In the genomic region with DNA sequence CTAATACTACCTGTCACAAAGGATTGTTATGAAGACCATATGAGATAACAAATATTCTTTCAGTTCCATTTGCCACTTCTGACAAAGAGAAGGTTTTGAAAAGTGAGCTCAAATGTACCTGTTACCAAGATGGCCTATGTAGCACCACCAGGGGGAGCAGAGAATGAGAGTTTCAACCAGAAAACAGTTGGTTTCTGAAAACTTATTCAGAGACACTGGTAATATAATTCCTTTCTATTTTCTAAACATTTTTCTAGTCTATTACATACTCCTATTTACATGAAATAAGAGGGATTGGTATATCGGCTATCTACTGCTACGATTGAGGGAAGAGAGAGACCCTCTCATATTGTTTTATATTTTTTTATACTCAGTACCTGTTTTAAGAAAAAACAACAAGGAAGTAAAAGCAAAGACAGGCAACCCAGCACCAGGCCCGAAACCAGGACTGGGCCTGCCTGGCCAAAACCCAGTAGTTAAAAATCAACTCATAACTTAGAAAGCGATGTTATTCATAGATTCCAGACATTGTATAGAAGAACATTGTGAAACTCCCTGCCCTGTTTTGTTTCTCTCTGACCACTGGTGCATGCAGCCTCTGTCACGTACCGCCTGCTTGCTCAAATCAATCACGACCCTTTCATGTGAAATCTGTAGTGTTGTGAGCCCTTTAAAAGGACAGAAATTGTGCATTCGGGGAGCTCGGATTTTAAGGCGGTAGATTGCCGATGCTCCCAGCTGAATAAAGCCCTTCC, we compare ENCODE assay signal across 8 cellular contexts. TPM values are rescaled to one million over a fixed set of nuclear protein-coding genes. Genes with fewer than 3 reads are reported as not detected.
DNase-seq lines count a peak whose midpoint lies in the region; ATAC-seq, FAIRE-seq and TF ChIP-seq lines count a peak whose summit lies in the region.

No MANE protein-coding gene starts in this region.

- dilution Hi-C loops in mammary epithelial cell (cut with HindIII; ENCODE audit: low sequenced_read_pairs), result no loop called here

- H3K27me3 ChIP-seq in BLaER1 treated with 17β-estradiol and CSF1 and Interleukin-3, amounts not matched to agents 10 nM and 100 nM, result no peaks in the 10 kb centered on the region
- H3K27me3 ChIP-seq in mammary epithelial cell (ENCODE audit: insufficient read depth, low read length), result no peaks in the 10 kb centered on the region
- H3K27me3 ChIP-seq in vagina, result no peaks in the 10 kb centered on the region

- no peaks in the 10 kb centered on the region for H3K9me3 ChIP-seq in BLaER1 treated with 17β-estradiol and CSF1 and Interleukin-3, amounts not matched to agents 10 nM and 100 nM (replicated peaks in 1 of 11)
- H3K9me3 ChIP-seq in mammary epithelial cell (replicated peaks; ENCODE audit: insufficient read depth, low read length) (no peaks in the 10 kb centered on the region), vagina (no peaks in the 10 kb centered on the region)

- H3K4me2 ChIP-seq in BLaER1 treated with 17β-estradiol and CSF1 and Interleukin-3, amounts not matched to agents 10 nM and 100 nM, result peak overlapping the region in 10 of 11 experiments; percentile 5 to 55 (median 38); a peak in 14 of 22 replicates
- no peak overlapping the region for H3K4me2 ChIP-seq in mammary epithelial cell (ENCODE audit: insufficient read depth, low read depth, low read length)

- H3K4me3 ChIP-seq in BLaER1 treated with 17β-estradiol and CSF1 and Interleukin-3, amounts not matched to agents 10 nM and 100 nM, result no peak overlapping the region
- H3K4me3 ChIP-seq in mammary epithelial cell (replicated peaks in 1 of 3; ENCODE audit: insufficient read depth in 1 of 3, low read depth in 2 of 3, low read length in 3 of 3) (no peak overlapping the region), vagina (no peak overlapping the region)

- H3K79me2 ChIP-seq in mammary epithelial cell (ENCODE audit: insufficient read depth, low read length), result no peaks in the 10 kb centered on the region

- H3K9ac ChIP-seq in BLaER1 treated with 17β-estradiol and CSF1 and Interleukin-3, amounts not matched to agents 10 nM and 100 nM, result no peak overlapping the region
- H3K9ac ChIP-seq in mammary epithelial cell (ENCODE audit: insufficient read depth, low read length), result no peak overlapping the region

- H3K27ac Mint-ChIP-seq in naive B cell, result peak overlapping the region in 4 of 6 donors; percentile 28 to 74 (median 42)

- H4K20me1 ChIP-seq in BLaER1 treated with 17β-estradiol and CSF1 and Interleukin-3, amounts not matched to agents 10 nM and 100 nM, result no peaks in the 10 kb centered on the region
- H4K20me1 ChIP-seq in mammary epithelial cell (ENCODE audit: insufficient read depth, low read length), result no peaks in the 10 kb centered on the region

- peaks cover 3 to 10% (median 9%) of the 10 kb centered on the region in 3 donors for H3K4me1 Mint-ChIP-seq in naive B cell

- peak overlapping the region in 1 of 8 donors; percentile 54 for H3K4me3 Mint-ChIP-seq in naive B cell

- ATAC-seq in HG02938 (IDR thresholded peaks at IDR 0.05; ENCODE audit: unreplicated experiment) (peak; percentile 83), naive B cell (ENCODE audit: low read depth in 2 of 2) (peak; percentile 49 to 55)

- H3K9me3 Mint-ChIP-seq in naive B cell, result no peaks in the 10 kb centered on the region

- BruUV-seq in mammary epithelial cell (replicated peaks; lab: Mats Ljungman, UMichigan), result no TSS peak

- H3K27ac ChIP-seq in BLaER1 treated with 17β-estradiol and CSF1 and Interleukin-3, amounts not matched to agents 10 nM and 100 nM, result 0 out of 22 replicates have a peak overlapping the region, but pooled peaks of 2 of the 11 experiments have one; percentile 7 to 27
- H3K27ac ChIP-seq in mammary epithelial cell (ENCODE audit: insufficient read depth, low read depth, low read length), result no peak overlapping the region
- no peak overlapping the region for H3K27ac ChIP-seq in vagina

- TF ChIP-seq POLR2A in vagina (IDR thresholded peaks at IDR 0.05), result no peak

- H3K36me3 Mint-ChIP-seq in naive B cell, result no peaks in the 10 kb centered on the region

- intact Hi-C loops in mammary epithelial cell (cut with micrococcal nuclease), result loop anchor here (1.0 kb wide), 1 partner anchor 286 kb away; no protein-coding TSS in a partner anchor
- intact Hi-C loops in vagina (cut with DNase I), result no loop called here

- CTCF ChIA-PET in mammary epithelial cell (lab: Charles Lee; ENCODE audit: low non-redundant PET), result interaction anchor here (0.6 to 1.3 kb wide), 5 partner anchors 10 to 286 kb away, joined by 3 to 9 read pairs (median 5); no protein-coding TSS in a partner anchor

- peak; percentile 99 for FAIRE-seq in GM18507 (lab: Jason Lieb, UNC)

- no peaks in the 10 kb centered on the region for H3K36me3 ChIP-seq in BLaER1 treated with 17β-estradiol and CSF1 and Interleukin-3, amounts not matched to agents 10 nM and 100 nM
- H3K36me3 ChIP-seq in mammary epithelial cell (ENCODE audit: insufficient read depth, low read length), result no peaks in the 10 kb centered on the region
- no peaks in the 10 kb centered on the region for H3K36me3 ChIP-seq in vagina

- 79% methylated on average over 9 of the region's 11 CpGs for WGBS in mammary epithelial cell (ENCODE audit: low coverage, missing lambda C conversion rate)

- in situ Hi-C loops in mammary epithelial cell (cut with MboI; ENCODE audit: low sequenced_read_pairs in 2 of 2), result no loop called here

- DNase-seq in GM18507 (ENCODE audit: extremely low spot score, insufficient read length, low read depth) (no peak), RKO (ENCODE audit: low spot score) (peak; percentile 44), mammary epithelial cell (peak; percentile 38), naive B cell (peak; percentile 15), vagina (ENCODE audit: extremely low spot score in 2 of 2) (no peak), foreskin melanocyte (no peak)

- peaks cover 0 to 25% (median 12%) of the 10 kb centered on the region in 10 experiments; a peak in 15 of 20 replicates for H3K4me1 ChIP-seq in BLaER1 treated with 17β-estradiol and CSF1 and Interleukin-3, amounts not matched to agents 10 nM and 100 nM
- H3K4me1 ChIP-seq in mammary epithelial cell (ENCODE audit: insufficient read depth, low read length) (peaks cover 3% of the 10 kb centered on the region), vagina (no peaks in the 10 kb centered on the region)

- TF ChIP-seq CTCF in mammary epithelial cell (conservative IDR thresholded peaks at IDR 0.05 in 1 of 2, IDR thresholded peaks at IDR 0.05 in 1 of 2; ENCODE audit: extremely low read depth in 1 of 2, insufficient read depth in 1 of 2, low read depth in 1 of 2, low read length in 2 of 2) (peak; percentile 54 to 71), vagina (IDR thresholded peaks at IDR 0.05) (peak in 1 of 3 experiments; percentile 10)

- H2AFZ ChIP-seq in mammary epithelial cell (ENCODE audit: low read depth, low read length), result peak overlapping the region; percentile 65

- no peaks in the 10 kb centered on the region for H3K27me3 Mint-ChIP-seq in naive B cell

RNA-seq across cellular contexts. Expression of a gene that starts 48.3 kb away (rescaled TPM):
- total RNA-seq in mammary epithelial cell, result not detected
- polyA plus RNA-seq in mammary epithelial cell, result not detected
- polyA minus RNA-seq in mammary epithelial cell, result not detected
- polyA plus RNA-seq in naive B cell (ENCODE audit: low read depth in 6 of 6), result not detected
- total RNA-seq in vagina, result not detected

Comparison
In these comparisons a context has a peak if more than half of its experiments do, and no peak if none do; other contexts are left out.
1. DNase-seq: peak in RKO (single experiment), mammary epithelial cell (single experiment) and naive B cell (single experiment); none in GM18507 (single experiment), vagina (0 of 2) and foreskin melanocyte (single experiment).